Comparison of ENCODE assay signal across 19 cellular contexts in genomic region chr1:34732831-34733230, GRCh38. TPM values are rescaled to one million over a fixed set of nuclear protein-coding genes. Genes with fewer than 3 reads are reported as not detected.
"Had no signal": no experiment of that assay in that cellular context is flagged by ENCODE, and none has a peak within 500 bp of the region (broad histone marks: within the 10 kb centered on the region; RNA-seq: fewer than 3 reads in every experiment).

No MANE protein-coding gene starts in this region.

RNA-seq across cellular contexts. Expression of gene GJB5, which starts 22.0 kb away (rescaled TPM):
- total RNA-seq: activated naive CD4-positive, alpha-beta T cell treated with anti-CD3 and anti-CD28 coated beads for 36 hours; activated naive CD4-positive, alpha-beta T cell treated with anti-CD3 and anti-CD28 coated beads, Interleukin-2, amount 50 U/mL, for 72 hours; activated naive CD8-positive, alpha-beta T cell treated with anti-CD3 and anti-CD28 coated beads for 36 hours; activated naive CD8-positive, alpha-beta T cell treated with anti-CD3 and anti-CD28 coated beads, Interleukin-2, amount 10 ng/mL, durations not matched to agents 7 days and 5 days; activated T-cell treated with anti-CD3 and anti-CD28 coated beads, Interleukin-2, amount 50 U/mL, for 4 hours; activated T-cell treated with anti-CD3 and anti-CD28 coated beads, Interleukin-2, amount 50 U/mL, for 72 hours; activated T-helper 1 cell treated with anti-CD3 and anti-CD28 coated beads, Interleukin-12 subunit alpha, Interleukin-12 subunit beta, Interleukin-2, Interleukin-4 antibody, amounts not matched to agents 30 ng/mL and 10 ng/mL and 1 ng/mL, durations not matched to agents 14 hours and 24 hours and 36 hours; activated T-helper 17 cell treated with anti-CD3 and anti-CD28 coated beads, Interleukin-2, amount 50 U/mL, for 72 hours; activated T-helper 2 cell treated with anti-CD3 and anti-CD28 coated beads, Interferon-gamma antibody, Interleukin-2, Interleukin-4, amounts not matched to agents 10 μg/mL and 5 μg/mL and 100 μg/mL, durations not matched to agents 14 hours and 24 hours and 36 hours; adrenal gland; aorta; ascending aorta; astrocyte; body of pancreas; cardiac muscle cell; cardiac septum; cerebellum; chondrocyte had no signal
- polyA plus RNA-seq: adrenal gland, aorta, cardiac muscle cell had no signal

RNA-seq across cellular contexts. Expression of gene GJB4, which starts 26.7 kb away (rescaled TPM):
- total RNA-seq: activated naive CD4-positive, alpha-beta T cell treated with anti-CD3 and anti-CD28 coated beads for 36 hours; activated naive CD4-positive, alpha-beta T cell treated with anti-CD3 and anti-CD28 coated beads, Interleukin-2, amount 50 U/mL, for 72 hours; activated naive CD8-positive, alpha-beta T cell treated with anti-CD3 and anti-CD28 coated beads for 36 hours; activated naive CD8-positive, alpha-beta T cell treated with anti-CD3 and anti-CD28 coated beads, Interleukin-2, amount 10 ng/mL, durations not matched to agents 7 days and 5 days; activated T-cell treated with anti-CD3 and anti-CD28 coated beads, Interleukin-2, amount 50 U/mL, for 4 hours; activated T-cell treated with anti-CD3 and anti-CD28 coated beads, Interleukin-2, amount 50 U/mL, for 72 hours; activated T-helper 1 cell treated with anti-CD3 and anti-CD28 coated beads, Interleukin-12 subunit alpha, Interleukin-12 subunit beta, Interleukin-2, Interleukin-4 antibody, amounts not matched to agents 30 ng/mL and 10 ng/mL and 1 ng/mL, durations not matched to agents 14 hours and 24 hours and 36 hours; activated T-helper 17 cell treated with anti-CD3 and anti-CD28 coated beads, Interleukin-2, amount 50 U/mL, for 72 hours; activated T-helper 2 cell treated with anti-CD3 and anti-CD28 coated beads, Interferon-gamma antibody, Interleukin-2, Interleukin-4, amounts not matched to agents 10 μg/mL and 5 μg/mL and 100 μg/mL, durations not matched to agents 14 hours and 24 hours and 36 hours; adrenal gland; aorta; ascending aorta; astrocyte; body of pancreas; cardiac muscle cell; cardiac septum; cerebellum; chondrocyte had no signal
- polyA plus RNA-seq: adipose tissue, adrenal gland, aorta, cardiac muscle cell had no signal

RNA-seq across cellular contexts. Expression of gene GJB3, which starts 48.2 kb away (rescaled TPM):
- total RNA-seq: activated naive CD4-positive, alpha-beta T cell treated with anti-CD3 and anti-CD28 coated beads for 36 hours; activated naive CD4-positive, alpha-beta T cell treated with anti-CD3 and anti-CD28 coated beads, Interleukin-2, amount 50 U/mL, for 72 hours; activated naive CD8-positive, alpha-beta T cell treated with anti-CD3 and anti-CD28 coated beads for 36 hours; activated naive CD8-positive, alpha-beta T cell treated with anti-CD3 and anti-CD28 coated beads, Interleukin-2, amount 10 ng/mL, durations not matched to agents 7 days and 5 days; activated T-cell treated with anti-CD3 and anti-CD28 coated beads, Interleukin-2, amount 50 U/mL, for 4 hours; activated T-cell treated with anti-CD3 and anti-CD28 coated beads, Interleukin-2, amount 50 U/mL, for 72 hours; activated T-helper 1 cell treated with anti-CD3 and anti-CD28 coated beads, Interleukin-12 subunit alpha, Interleukin-12 subunit beta, Interleukin-2, Interleukin-4 antibody, amounts not matched to agents 30 ng/mL and 10 ng/mL and 1 ng/mL, durations not matched to agents 14 hours and 24 hours and 36 hours; activated T-helper 17 cell treated with anti-CD3 and anti-CD28 coated beads, Interleukin-2, amount 50 U/mL, for 72 hours; activated T-helper 2 cell treated with anti-CD3 and anti-CD28 coated beads, Interferon-gamma antibody, Interleukin-2, Interleukin-4, amounts not matched to agents 10 μg/mL and 5 μg/mL and 100 μg/mL, durations not matched to agents 14 hours and 24 hours and 36 hours; ascending aorta; cardiac muscle cell; cardiac septum; cerebellum; chondrocyte had no signal
- polyA plus RNA-seq: cardiac muscle cell had no signal

RNA-seq across cellular contexts. Expression of gene GJA4, which starts 60.0 kb away (rescaled TPM):
- total RNA-seq: activated naive CD8-positive, alpha-beta T cell treated with anti-CD3 and anti-CD28 coated beads for 36 hours; activated naive CD8-positive, alpha-beta T cell treated with anti-CD3 and anti-CD28 coated beads, Interleukin-2, amount 10 ng/mL, durations not matched to agents 7 days and 5 days; activated T-helper 1 cell treated with anti-CD3 and anti-CD28 coated beads, Interleukin-12 subunit alpha, Interleukin-12 subunit beta, Interleukin-2, Interleukin-4 antibody, amounts not matched to agents 30 ng/mL and 10 ng/mL and 1 ng/mL, durations not matched to agents 14 hours and 24 hours and 36 hours; activated T-helper 17 cell treated with anti-CD3 and anti-CD28 coated beads, Interleukin-2, amount 50 U/mL, for 72 hours; activated T-helper 2 cell treated with anti-CD3 and anti-CD28 coated beads, Interferon-gamma antibody, Interleukin-2, Interleukin-4, amounts not matched to agents 10 μg/mL and 5 μg/mL and 100 μg/mL, durations not matched to agents 14 hours and 24 hours and 36 hours; astrocyte had no signal
- polyA plus RNA-seq: cardiac muscle cell had no signal
